26 cellular contexts compared by ENCODE assay signal in genomic region chr16:30605148-30605547, GRCh38. TPM values are rescaled to one million over a fixed set of nuclear protein-coding genes. Genes with fewer than 3 reads are reported as not detected.
DNase-seq lines count a peak whose midpoint lies in the region; ATAC-seq and TF ChIP-seq lines count a peak whose summit lies in the region.
"Had no signal": no experiment of that assay in that cellular context is flagged by ENCODE, and none has a peak within 500 bp of the region (broad histone marks: within the 10 kb centered on the region; RNA-seq: fewer than 3 reads in every experiment).

No MANE protein-coding gene starts in this region.

- H3K4me3 ChIP-seq in right atrium auricular region = no peak overlapping the region
- H3K4me3 ChIP-seq: skin epidermis, thyroid gland had no signal

- intact Hi-C loops in Right ventricle myocardium superior (cut with DNase I) = loop anchor here (10.0 kb wide), 1 partner anchor 180 kb away; no protein-coding TSS in a partner anchor

- no peak for ATAC-seq in Right ventricle myocardium superior (ENCODE audit: poor library complexity)

- no peaks in the 10 kb centered on the region for H3K27me3 ChIP-seq in right atrium auricular region
- H3K27me3 ChIP-seq: dorsolateral prefrontal cortex, thyroid gland had no signal

- H3K4me1 ChIP-seq in right atrium auricular region = peaks cover 0 to 14% of the 10 kb centered on the region in 2 donors

- peaks cover 32% of the 10 kb centered on the region for H3K36me3 ChIP-seq in right atrium auricular region

- DNase-seq in Right ventricle myocardium superior = peak; percentile 56
- DNase-seq in right atrium auricular region (ENCODE audit: low spot score) = no peak
- DNase-seq in caudate nucleus (lab: John Stamatoyannopoulos, UW) = peak in 2 of 61 donors; percentile 3 to 8
- DNase-seq in medulla oblongata (ENCODE audit: extremely low spot score) = peak; percentile 42
- no peak for DNase-seq in T-helper 2 cell
- no peak for DNase-seq in NCI-H2171 (lab: John Stamatoyannopoulos, UW)
- DNase-seq in HT-29 (ENCODE audit: low spot score) = no peak
- DNase-seq: activated CD4-positive, alpha-beta T cell treated with anti-CD3 and anti-CD28 coated beads for 48 hours; activated gamma-delta T cell treated with Interleukin-2 at 50 U/mL for 16 hours; activated T-cell treated with anti-CD3 and anti-CD28 coated beads, Interleukin-2, amount 50 U/mL, for 1 hour; cerebellar nuclear complex; DMS153; dorsolateral prefrontal cortex; GOT3; islet precursor cell; NCI-H1092; NCI-H187; NCI-H2227 treated with DMSO at 0.1 percent for 48 hours; NCI-H526 treated with DMSO at 0.1 percent for 48 hours; RPMI8226; SK-N-SH; thyroid gland had no signal

- H3K27ac ChIP-seq in right atrium auricular region (no peak overlapping the region), caudate nucleus (ENCODE audit: low read depth, low read length) (peak overlapping the region; percentile 6), temporal lobe (ENCODE audit: low read depth, low read length) (peak overlapping the region; percentile 20)
- H3K27ac ChIP-seq: thyroid gland, VCaP had no signal

- no peaks in the 10 kb centered on the region for H3K9me3 ChIP-seq in right atrium auricular region
- H3K9me3 ChIP-seq: SK-N-SH, thyroid gland had no signal

- no peak for TF ChIP-seq CTCF in right atrium auricular region (IDR thresholded peaks at IDR 0.05)

RNA-seq across cellular contexts. Expression of gene ZNF689, which starts 5.0 kb away (rescaled TPM):
- 4.4 TPM for total RNA-seq in Right ventricle myocardium superior
- 1 to 10 TPM; 6.2 to 8.3 TPM for total RNA-seq in right atrium auricular region
- total RNA-seq in temporal lobe = 8.1 TPM
- 4.9 and 7.7 TPM in 2 replicates for total RNA-seq in HT-29 (2014; rRNA removed; shearing (Covaris generic))

RNA-seq across cellular contexts. Expression of gene ZNF785, which starts 19.7 kb away (rescaled TPM):
- 7.1 TPM for total RNA-seq in Right ventricle myocardium superior
- total RNA-seq in right atrium auricular region = 1 to 10 TPM; 5.5 to 6.0 TPM
- total RNA-seq in temporal lobe = 13.5 TPM
- 7.7 and 12.2 TPM in 2 replicates for total RNA-seq in HT-29 (2014; rRNA removed; shearing (Covaris generic))
- total RNA-seq: A172 had no signal

RNA-seq across cellular contexts. Expression of gene ZNF688, which starts 33.6 kb away (rescaled TPM):
- total RNA-seq in Right ventricle myocardium superior (12.2 TPM), right atrium auricular region (10 to 100 TPM in 1 of 2 donors, 1 to 10 TPM in 1; 9.6 to 13.5 TPM), temporal lobe (7.4 TPM)
- total RNA-seq in HT-29 (2014; rRNA removed; shearing (Covaris generic)) = 5.7 and 7.5 TPM in 2 replicates

RNA-seq across cellular contexts. Expression of gene PRR14, which starts 45.6 kb away (rescaled TPM):
- total RNA-seq in Right ventricle myocardium superior = 18.9 TPM
- total RNA-seq in right atrium auricular region = 10 to 100 TPM; 12.3 to 17.3 TPM
- total RNA-seq in temporal lobe = 13.3 TPM
- total RNA-seq in HT-29 (2014; rRNA removed; shearing (Covaris generic)) = 20.8 and 22.9 TPM in 2 replicates

RNA-seq across cellular contexts. Expression of gene ZNF764, which starts 47.0 kb away (rescaled TPM):
- total RNA-seq in Right ventricle myocardium superior (8.0 TPM), right atrium auricular region (10 to 100 TPM; 12.0 to 16.9 TPM), temporal lobe (9.1 TPM)
- total RNA-seq in HT-29 (2014; rRNA removed; shearing (Covaris generic)) = 8.3 and 9.9 TPM in 2 replicates

Comparison
In these comparisons a context has a peak if more than half of its experiments do, and no peak if none do; other contexts are left out.
1. DNase-seq: peak in Right ventricle myocardium superior (single experiment) and medulla oblongata (single experiment); none in right atrium auricular region (single experiment), T-helper 2 cell (0 of 5), NCI-H2171 (single experiment) and HT-29 (single experiment).
2. H3K27ac ChIP-seq: peak in caudate nucleus (single experiment) and temporal lobe (single experiment); none in right atrium auricular region (0 of 2).